Comparison of ENCODE assay signal across 24 cellular contexts in the genomic region with DNA sequence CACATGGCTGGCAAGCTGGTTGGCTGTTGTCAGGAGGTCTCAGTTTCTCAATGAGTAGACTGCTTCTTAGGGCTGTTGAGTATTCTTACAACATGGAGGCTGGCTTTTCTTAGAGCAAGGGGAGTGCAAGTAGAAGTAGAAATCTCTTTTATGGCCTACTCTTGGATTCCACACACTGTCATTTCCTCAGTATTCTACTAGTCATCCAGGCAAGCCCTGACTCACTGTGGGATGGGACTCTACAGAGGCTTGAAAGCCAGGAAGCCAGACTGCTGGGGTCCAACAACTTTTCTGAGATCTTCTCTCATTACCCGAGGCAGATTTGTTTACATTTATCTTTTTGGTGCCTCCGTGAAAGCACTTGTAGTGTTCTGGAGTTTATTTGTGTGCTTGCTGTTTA.
DNase-seq lines count a peak whose midpoint lies in the region; TF ChIP-seq lines count a peak whose summit lies in the region.
"Had no signal": no experiment of that assay in that cellular context is flagged by ENCODE, and none has a peak within 500 bp of the region (broad histone marks: within the 10 kb centered on the region; RNA-seq: fewer than 3 reads in every experiment).

No MANE protein-coding gene starts in this region.

- no peak overlapping the region for H3K4me2 ChIP-seq in mesenchymal stem cell (ENCODE audit: low read length, poor library complexity, severe bottlenecking)

- H2AFZ ChIP-seq in mesenchymal stem cell (ENCODE audit: low read depth, low read length): no peak overlapping the region

- DNase-seq in EL (peak; percentile 56), HS-5 (ENCODE audit: low read depth) (peak; percentile 30), astrocyte of the spinal cord (ENCODE audit: low read depth, low spot score) (peak; percentile 3), mesenchymal stem cell (peak; percentile 6), cerebellum (ENCODE audit: low spot score) (no peak), transverse colon (no peak), SW480 (ENCODE audit: low spot score) (no peak)
- DNase-seq: activated B cell treated with CpG ODN at 0.5 μM for 24 hours; activated CD4-positive, alpha-beta memory T cell treated with anti-CD3 and anti-CD28 coated beads for 36 hours; activated CD8-positive, alpha-beta memory T cell treated with anti-CD3 and anti-CD28 coated beads, Interleukin-2, amount 50 U/mL, for 48 hours; aorta; CD4-positive, CD25-positive, alpha-beta regulatory T cell; cerebellar nuclear complex; GOT3; hypothalamus; mucosa of descending colon; NCI-H1092 treated with DMSO at 0.1 percent for 48 hours; NCI-H2029; NCI-H345; NCI-H774; Right ventricle myocardium superior; spleen; stimulated activated CD4-positive, alpha-beta T cell treated with anti-CD3 and anti-CD28 coated beads, Interleukin-4, amount 100 ng/mL, for 1 hour had no signal

- no peak for TF ChIP-seq POLR2A in transverse colon (IDR thresholded peaks at IDR 0.05)

- H3K9me3 ChIP-seq in mesenchymal stem cell (ENCODE audit: control insufficient read depth, low read length): no peaks in the 10 kb centered on the region
- no peaks in the 10 kb centered on the region for H3K9me3 ChIP-seq in transverse colon
- H3K9me3 ChIP-seq: mucosa of descending colon, spleen, suprapubic skin had no signal

- H3K4ac ChIP-seq in mesenchymal stem cell (ENCODE audit: low read depth in 1 of 2, low read length in 2 of 2): no peak overlapping the region

- no peak overlapping the region for H3K9ac ChIP-seq in mesenchymal stem cell (ENCODE audit: low read length)

- no peak overlapping the region for H2BK12ac ChIP-seq in mesenchymal stem cell (ENCODE audit: low read length in 2 of 2)

- no peak overlapping the region for H2BK15ac ChIP-seq in mesenchymal stem cell (ENCODE audit: low read depth, poor library complexity, severe bottlenecking)

- no peaks in the 10 kb centered on the region for H3K27me3 ChIP-seq in mesenchymal stem cell (ENCODE audit: control insufficient read depth in 1 of 2, insufficient read depth in 1 of 2, low read length in 2 of 2)
- no peaks in the 10 kb centered on the region for H3K27me3 ChIP-seq in transverse colon
- H3K27me3 ChIP-seq: spleen, suprapubic skin had no signal

- H2BK120ac ChIP-seq in mesenchymal stem cell (ENCODE audit: low read depth, low read length): no peak overlapping the region

- WGBS in mesenchymal stem cell: 40% methylated on average over 1 of the region's 2 CpGs
- WGBS in transverse colon (ENCODE audit: low coverage in 1 of 2), 2 donors: 80 to 93% methylated on average over 2 of the region's 2 CpGs

- H2AK5ac ChIP-seq in mesenchymal stem cell (ENCODE audit: low read length, severe bottlenecking): no peak overlapping the region

- no peak for TF ChIP-seq EP300 in transverse colon (IDR thresholded peaks at IDR 0.05; ENCODE audit: low read depth)

- no peak overlapping the region for H4K91ac ChIP-seq in mesenchymal stem cell (ENCODE audit: low read length)

- no peaks in the 10 kb centered on the region for H3K79me1 ChIP-seq in mesenchymal stem cell (replicated peaks; ENCODE audit: low read length, poor library complexity, severe bottlenecking)

- intact Hi-C loops in transverse colon (cut with DNase I; ENCODE audit: low total_unique reads): no loop called here

- H3K18ac ChIP-seq in mesenchymal stem cell (ENCODE audit: low read depth in 1 of 2, low read length in 2 of 2): no peak overlapping the region

- H3K23ac ChIP-seq in mesenchymal stem cell (ENCODE audit: low read length in 2 of 2): no peak overlapping the region

- TF ChIP-seq CTCF in astrocyte of the spinal cord (IDR thresholded peaks at IDR 0.05; ENCODE audit: low read depth, low read length): no peak
- no peak for TF ChIP-seq CTCF in transverse colon (IDR thresholded peaks at IDR 0.05)

- no peak overlapping the region for H4K8ac ChIP-seq in mesenchymal stem cell (ENCODE audit: low read length)

- no peaks in the 10 kb centered on the region for H3K36me3 ChIP-seq in mesenchymal stem cell (ENCODE audit: control insufficient read depth in 1 of 2, insufficient read depth in 2 of 2, low read depth in 1 of 2, low read length in 2 of 2)
- H3K36me3 ChIP-seq in transverse colon: no peaks in the 10 kb centered on the region
- H3K36me3 ChIP-seq: spleen, suprapubic skin had no signal

- in situ Hi-C loops in astrocyte of the spinal cord (cut with HindIII; ENCODE audit: low sequenced_read_pairs): no loop called here
- in situ Hi-C loops in transverse colon (cut with MboI; ENCODE audit: low pct_ligation_motif_present in 1 of 4, low pct_unique_long_range_greater_than_20kb in 1 of 4, low sequenced_read_pairs in 3 of 4): no loop called here

- no peak overlapping the region for H2BK5ac ChIP-seq in mesenchymal stem cell (ENCODE audit: low read depth, low read length, poor library complexity, severe bottlenecking)

- H3K27ac ChIP-seq in mesenchymal stem cell (ENCODE audit: low read length, poor library complexity, severe bottlenecking): no peak overlapping the region
- H3K27ac ChIP-seq in transverse colon: no peak overlapping the region
- H3K27ac ChIP-seq: spleen, suprapubic skin had no signal

- H3K4me3 ChIP-seq in astrocyte of the spinal cord (ENCODE audit: low read depth, low read length) (no peak overlapping the region), mesenchymal stem cell (ENCODE audit: insufficient read depth in 1 of 2, low read depth in 1 of 2, low read length in 2 of 2) (no peak overlapping the region), transverse colon (no peak overlapping the region)
- H3K4me3 ChIP-seq: mucosa of descending colon, spleen, suprapubic skin had no signal

- no peak overlapping the region for H3K14ac ChIP-seq in mesenchymal stem cell (ENCODE audit: low read length in 2 of 2)

- H3K4me1 ChIP-seq in mesenchymal stem cell (ENCODE audit: control insufficient read depth, insufficient read depth, low read depth, low read length): no peaks in the 10 kb centered on the region
- no peaks in the 10 kb centered on the region for H3K4me1 ChIP-seq in transverse colon
- H3K4me1 ChIP-seq: spleen, suprapubic skin had no signal

Comparison
In these comparisons a context has a peak if more than half of its experiments do, and no peak if none do; other contexts are left out.
1. DNase-seq: peak in EL (single experiment), HS-5 (single experiment), astrocyte of the spinal cord (single experiment) and mesenchymal stem cell (single experiment); none in cerebellum (single experiment), transverse colon (single experiment) and SW480 (single experiment).